19 cellular contexts compared by ENCODE assay signal in the genomic region with DNA sequence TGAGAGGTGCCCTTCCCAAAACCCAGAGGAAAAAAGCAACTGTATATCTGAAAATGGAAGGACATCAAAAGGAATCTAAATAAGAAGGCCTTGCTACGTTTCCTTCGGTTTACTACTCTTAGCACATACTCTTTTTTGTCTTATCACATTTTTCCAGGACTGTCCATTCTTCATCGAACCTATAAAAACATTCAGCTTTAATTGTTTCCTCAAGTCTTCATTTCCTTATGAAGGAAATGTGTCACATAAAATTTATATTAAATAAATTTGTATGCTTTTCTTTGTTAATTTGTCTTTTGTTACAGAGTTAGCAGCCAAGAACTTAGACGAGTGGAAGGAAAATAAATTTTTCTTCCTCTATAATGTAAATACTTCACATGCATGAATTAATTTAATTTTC.
DNase-seq lines count a peak whose midpoint lies in the region; ATAC-seq, FAIRE-seq and TF ChIP-seq lines count a peak whose summit lies in the region.
"Had no signal": no experiment of that assay in that cellular context is flagged by ENCODE, and none has a peak within 500 bp of the region (broad histone marks: within the 10 kb centered on the region; RNA-seq: fewer than 3 reads in every experiment).

No MANE protein-coding gene starts in this region.

- in situ Hi-C loops in KBM-7 (cut with MboI; ENCODE audit: low pct_unique_long_range_greater_than_20kb, low sequenced_read_pairs): no loop called here

- peak; percentile 57 for FAIRE-seq in G401.6 (lab: Jason Lieb, UNC)
- FAIRE-seq: A549, GM12892, H1 had no signal

- ATAC-seq in WTC11 (no peak), HG02852 (IDR thresholded peaks at IDR 0.05; ENCODE audit: unreplicated experiment) (no peak)
- ATAC-seq: A549, HCT116 had no signal

- POLR2A ChIA-PET in WTC11 (lab: Charles Lee): no interaction called here

- intact Hi-C loops in activated T-helper 1 cell treated with anti-CD3 and anti-CD28 coated beads, Interleukin-12 subunit alpha, Interleukin-12 subunit beta, Interleukin-2, Interleukin-4 antibody, amounts not matched to agents 30 ng/mL and 10 ng/mL and 1 ng/mL, durations not matched to agents 14 hours and 24 hours and 36 hours (cut with micrococcal nuclease): no loop called here

- no peaks in the 10 kb centered on the region for H3K27me3 Mint-ChIP-seq in WTC11 (ENCODE audit: low read depth)
- no peaks in the 10 kb centered on the region for H3K27me3 Mint-ChIP-seq in activated T-helper 1 cell treated with anti-CD3 and anti-CD28 coated beads, Interleukin-12 subunit alpha, Interleukin-12 subunit beta, Interleukin-2, Interleukin-4 antibody, amounts not matched to agents 30 ng/mL and 10 ng/mL and 1 ng/mL, durations not matched to agents 14 hours and 24 hours and 36 hours (ENCODE audit: insufficient read depth)
- H3K27me3 Mint-ChIP-seq: CD4-positive, alpha-beta memory T cell had no signal

- DNase-seq in WTC11 (ENCODE audit: low spot score) (no peak), glomerular endothelial cell (ENCODE audit: extremely low read depth, low read depth, low spot score) (peak; percentile 33), KBM-7 (no peak)
- no peak for DNase-seq in activated T-helper 1 cell treated with anti-CD3 and anti-CD28 coated beads, Interleukin-12 subunit alpha, Interleukin-12 subunit beta, Interleukin-2, Interleukin-4 antibody, amounts not matched to agents 30 ng/mL and 10 ng/mL and 1 ng/mL, durations not matched to agents 14 hours and 24 hours and 36 hours (ENCODE audit: low spot score)
- DNase-seq: 8988T; C1 segment of cervical spinal cord; Calu3; CD4-positive, alpha-beta memory T cell; COR-L47; DMS53; DMS79 treated with DMSO at 0.1 percent for 48 hours; GM23248; H7 had no signal

- TF ChIP-seq CTCF in WTC11 (IDR thresholded peaks at IDR 0.05): no peak

- H3K4me3 Mint-ChIP-seq in WTC11: no peak overlapping the region
- no peak overlapping the region for H3K4me3 Mint-ChIP-seq in activated T-helper 1 cell treated with anti-CD3 and anti-CD28 coated beads, Interleukin-12 subunit alpha, Interleukin-12 subunit beta, Interleukin-2, Interleukin-4 antibody, amounts not matched to agents 30 ng/mL and 10 ng/mL and 1 ng/mL, durations not matched to agents 14 hours and 24 hours and 36 hours
- H3K4me3 Mint-ChIP-seq: CD4-positive, alpha-beta memory T cell had no signal

- CTCF ChIA-PET in WTC11 (lab: Charles Lee): no interaction called here

- no peaks in the 10 kb centered on the region for H3K9me3 Mint-ChIP-seq in WTC11
- no peaks in the 10 kb centered on the region for H3K9me3 Mint-ChIP-seq in activated T-helper 1 cell treated with anti-CD3 and anti-CD28 coated beads, Interleukin-12 subunit alpha, Interleukin-12 subunit beta, Interleukin-2, Interleukin-4 antibody, amounts not matched to agents 30 ng/mL and 10 ng/mL and 1 ng/mL, durations not matched to agents 14 hours and 24 hours and 36 hours

- H3K4me1 Mint-ChIP-seq in WTC11: peaks cover 59% of the 10 kb centered on the region
- H3K4me1 Mint-ChIP-seq in activated T-helper 1 cell treated with anti-CD3 and anti-CD28 coated beads, Interleukin-12 subunit alpha, Interleukin-12 subunit beta, Interleukin-2, Interleukin-4 antibody, amounts not matched to agents 30 ng/mL and 10 ng/mL and 1 ng/mL, durations not matched to agents 14 hours and 24 hours and 36 hours (ENCODE audit: low read depth): no peaks in the 10 kb centered on the region
- H3K4me1 Mint-ChIP-seq: CD4-positive, alpha-beta memory T cell had no signal

- H3K27ac Mint-ChIP-seq in WTC11: peak overlapping the region; percentile 21
- no peak overlapping the region for H3K27ac Mint-ChIP-seq in activated T-helper 1 cell treated with anti-CD3 and anti-CD28 coated beads, Interleukin-12 subunit alpha, Interleukin-12 subunit beta, Interleukin-2, Interleukin-4 antibody, amounts not matched to agents 30 ng/mL and 10 ng/mL and 1 ng/mL, durations not matched to agents 14 hours and 24 hours and 36 hours
- H3K27ac Mint-ChIP-seq: CD4-positive, alpha-beta memory T cell had no signal

- H3K36me3 Mint-ChIP-seq in WTC11: no peaks in the 10 kb centered on the region
- no peaks in the 10 kb centered on the region for H3K36me3 Mint-ChIP-seq in activated T-helper 1 cell treated with anti-CD3 and anti-CD28 coated beads, Interleukin-12 subunit alpha, Interleukin-12 subunit beta, Interleukin-2, Interleukin-4 antibody, amounts not matched to agents 30 ng/mL and 10 ng/mL and 1 ng/mL, durations not matched to agents 14 hours and 24 hours and 36 hours (ENCODE audit: low read depth)
- H3K36me3 Mint-ChIP-seq: CD4-positive, alpha-beta memory T cell had no signal

TF ChIP-seq in WTC11, 78 proteins besides CTCF, POLR2A, EP300 and RAD21:
- TF ChIP-seq GABPB1 (CRISPR knock-in tag; IDR thresholded peaks at IDR 0.05) (no peak), SMAD4 (CRISPR knock-in tag; IDR thresholded peaks at IDR 0.05) (no peak), MYBL2 (CRISPR knock-in tag; IDR thresholded peaks at IDR 0.05) (no peak), GRHL2 (CRISPR knock-in tag; IDR thresholded peaks at IDR 0.05; ENCODE audit: insufficient replicate concordance, severe bottlenecking) (no peak), ZNF396 (CRISPR knock-in tag; IDR thresholded peaks at IDR 0.05; ENCODE audit: borderline replicate concordance) (no peak), PRRX2 (CRISPR knock-in tag; IDR thresholded peaks at IDR 0.05) (no peak), SMAD3 (CRISPR knock-in tag; IDR thresholded peaks at IDR 0.05; ENCODE audit: borderline replicate concordance) (no peak), ETV6 (CRISPR knock-in tag; IDR thresholded peaks at IDR 0.05) (no peak), NFATC4 (CRISPR knock-in tag; IDR thresholded peaks at IDR 0.05) (no peak), SOX15 (CRISPR knock-in tag; IDR thresholded peaks at IDR 0.05) (no peak), CREM (CRISPR knock-in tag; IDR thresholded peaks at IDR 0.05) (no peak), ZNF219 (CRISPR knock-in tag; IDR thresholded peaks at IDR 0.05; ENCODE audit: borderline replicate concordance) (no peak), ZNF263 (CRISPR knock-in tag; IDR thresholded peaks at IDR 0.05; ENCODE audit: low read depth) (no peak)
- TF ChIP-seq, protein P1, sequence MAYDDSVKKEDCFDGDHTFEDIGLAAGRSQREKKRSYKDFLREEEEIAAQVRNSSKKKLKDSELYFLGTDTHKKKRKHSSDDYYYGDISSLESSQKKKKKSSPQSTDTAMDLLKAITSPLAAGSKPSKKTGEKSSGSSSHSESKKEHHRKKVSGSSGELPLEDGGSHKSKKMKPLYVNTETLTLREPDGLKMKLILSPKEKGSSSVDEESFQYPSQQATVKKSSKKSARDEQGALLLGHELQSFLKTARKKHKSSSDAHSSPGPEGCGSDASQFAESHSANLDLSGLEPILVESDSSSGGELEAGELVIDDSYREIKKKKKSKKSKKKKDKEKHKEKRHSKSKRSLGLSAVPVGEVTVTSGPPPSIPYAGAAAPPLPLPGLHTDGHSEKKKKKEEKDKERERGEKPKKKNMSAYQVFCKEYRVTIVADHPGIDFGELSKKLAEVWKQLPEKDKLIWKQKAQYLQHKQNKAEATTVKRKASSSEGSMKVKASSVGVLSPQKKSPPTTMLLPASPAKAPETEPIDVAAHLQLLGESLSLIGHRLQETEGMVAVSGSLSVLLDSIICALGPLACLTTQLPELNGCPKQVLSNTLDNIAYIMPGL (CRISPR knock-in tag; IDR thresholded peaks at IDR 0.05): no peak
- TF ChIP-seq, protein P2, sequence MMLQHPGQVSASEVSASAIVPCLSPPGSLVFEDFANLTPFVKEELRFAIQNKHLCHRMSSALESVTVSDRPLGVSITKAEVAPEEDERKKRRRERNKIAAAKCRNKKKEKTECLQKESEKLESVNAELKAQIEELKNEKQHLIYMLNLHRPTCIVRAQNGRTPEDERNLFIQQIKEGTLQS (CRISPR knock-in tag; conservative IDR thresholded peaks at IDR 0.05): no peak
